ENCODE assay signal across 1 cellular context in genomic region chr19:37907735-37908066, GRCh38.
TF ChIP-seq lines count a peak whose summit lies in the region.

No MANE protein-coding gene starts in this region.

TF ChIP-seq in SK-N-SH treated with all-trans-retinoic acid at 6 μM for 48 hours, 23 proteins besides CTCF, POLR2A, EP300 and RAD21 (continued from another document):
- TF ChIP-seq TOX (CRISPR knock-in tag; IDR thresholded peaks at IDR 0.05; ENCODE audit: borderline replicate concordance) = no peak
